In the genomic region with DNA sequence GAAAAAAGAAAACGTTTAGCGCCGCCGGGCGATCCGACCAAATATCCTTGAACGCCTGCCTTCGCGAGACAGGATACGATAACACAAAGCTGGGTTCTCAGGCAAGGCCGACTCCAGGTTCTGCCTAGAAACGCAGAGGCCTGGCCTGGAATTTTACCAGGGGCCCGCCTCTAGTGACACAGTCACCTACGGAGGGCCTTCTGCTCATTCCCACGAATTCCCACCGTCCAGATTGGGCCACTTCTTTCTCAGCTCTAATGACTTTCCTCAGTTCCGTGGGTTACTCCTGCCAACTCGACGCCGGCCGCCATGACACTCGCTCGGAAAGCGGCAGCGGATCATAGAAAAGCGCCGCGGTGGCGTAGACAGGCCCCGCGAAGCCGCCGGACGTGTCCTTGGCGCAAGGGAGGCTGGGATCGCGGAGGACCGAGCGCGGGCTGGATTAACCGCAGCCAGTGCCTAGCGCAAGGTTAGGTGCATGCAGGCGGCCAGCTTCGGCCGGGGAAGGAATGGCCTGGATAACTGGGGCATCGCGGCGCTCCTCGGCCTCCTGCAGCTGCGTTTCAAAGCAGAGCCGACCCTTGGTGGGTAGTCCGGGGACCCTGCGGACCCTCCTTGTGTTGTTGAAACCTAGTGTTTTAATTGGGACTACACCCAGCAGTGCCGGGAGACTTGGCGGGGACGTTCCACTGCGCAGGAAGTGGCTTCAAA, we compare ENCODE assay signal across 8 cellular contexts. TPM values are rescaled to one million over a fixed set of nuclear protein-coding genes. Genes with fewer than 3 reads are reported as not detected.
DNase-seq lines count a peak whose midpoint lies in the region; TF ChIP-seq lines count a peak whose summit lies in the region.

A gene (minus strand): TSS at position 340 of the 711 bp plus-strand sequence. CDS start 374 bp downstream, outside the sequence.

- peak within 1 kb of the TSS; percentile 92 for H3K9ac ChIP-seq in ES-I3 (ENCODE audit: low read depth, low read length)
- H3K9ac ChIP-seq in H9 (ENCODE audit: extremely low read depth, insufficient read length, low read length): peak within 1 kb of the TSS; percentile 96
- peak within 1 kb of the TSS; percentile 92 for H3K9ac ChIP-seq in neural progenitor cell

- no peak within 1 kb of the TSS for H2BK15ac ChIP-seq in H9 (ENCODE audit: low read depth, low read length)

- no peaks in the 10 kb centered on the region for H3K23me2 ChIP-seq in H9 (ENCODE audit: insufficient read length, low read depth, low read length, poor library complexity, severe bottlenecking)

- no peak within 1 kb of the TSS for H4K91ac ChIP-seq in H9 (ENCODE audit: insufficient read length, low read depth, low read length)

- no peaks in the 10 kb centered on the region for H3K79me1 ChIP-seq in H9 (ENCODE audit: insufficient read depth, low read depth, low read length, poor library complexity, severe bottlenecking)

- H3K27me3 ChIP-seq in H9 (ENCODE audit: insufficient read depth, low read length) (no peaks in the 10 kb centered on the region), MG63 (no peaks in the 10 kb centered on the region), neural progenitor cell (no peaks in the 10 kb centered on the region)

- H2AFZ ChIP-seq in H9 (ENCODE audit: low read length): no peak within 1 kb of the TSS
- H2AFZ ChIP-seq in neural progenitor cell (replicated peaks): peak within 1 kb of the TSS; percentile 78

- H3K27me3 Mint-ChIP-seq in H9 (ENCODE audit: low read depth) (no peaks in the 10 kb centered on the region), neural progenitor cell (ENCODE audit: insufficient read depth, low read depth) (no peaks in the 10 kb centered on the region)

- peaks cover 0 to 7% (median 0%) of the 10 kb centered on the region in 3 experiments; a peak in 2 of 7 replicates for H3K36me3 Mint-ChIP-seq in H9 (ENCODE audit: insufficient read depth in 1 of 3, low read depth in 3 of 3)
- peaks cover 5% of the 10 kb centered on the region for H3K36me3 Mint-ChIP-seq in neural progenitor cell

- no peak within 1 kb of the TSS for H2AK5ac ChIP-seq in H9 (ENCODE audit: insufficient read length, low read length)

- peaks cover 18% of the 10 kb centered on the region for H3F3A ChIP-seq in neural progenitor cell (ENCODE audit: low read depth)

- H3K56ac ChIP-seq in H9 (ENCODE audit: insufficient read length, low read depth, low read length): no peak within 1 kb of the TSS

- H2BK120ac ChIP-seq in H9 (ENCODE audit: low read depth, low read length, poor library complexity, severe bottlenecking): peak within 1 kb of the TSS; percentile 78

- no peak within 1 kb of the TSS for H3K23ac ChIP-seq in H9 (ENCODE audit: insufficient read length, low read depth, low read length)

- H3K18ac ChIP-seq in H9 (ENCODE audit: insufficient read length, low read depth, low read length): peak within 1 kb of the TSS; percentile 95

- no peak for TF ChIP-seq CTCF in H9 (conservative IDR thresholded peaks at IDR 0.05)
- no peak for TF ChIP-seq CTCF in foreskin fibroblast (IDR thresholded peaks at IDR 0.05; ENCODE audit: low read depth, low read length)
- TF ChIP-seq CTCF in neural progenitor cell (IDR thresholded peaks at IDR 0.05): no peak

- H3K4me3 Mint-ChIP-seq in H9 (peak within 1 kb of the TSS; percentile 92 to 96), neural progenitor cell (peak within 1 kb of the TSS; percentile 95)

- H3K4ac ChIP-seq in H9 (ENCODE audit: low read depth, low read length): peak within 1 kb of the TSS; percentile 15; the same call in 1 of the 2 replicates

- WGBS in H9 (ENCODE audit: extremely low coverage, insufficient read length, low lambda C conversion rate): no CpG with 5 or more reads among the region's 57 CpGs

- no peak within 1 kb of the TSS for H3T11ph ChIP-seq in H9 (ENCODE audit: low read length)

- H2BK12ac ChIP-seq in H9 (ENCODE audit: insufficient read length, low read depth, low read length): peak within 1 kb of the TSS; percentile 13

- H3K9me3 ChIP-seq in ES-I3 (ENCODE audit: control insufficient read depth, insufficient read depth, low read length) (no peaks in the 10 kb centered on the region), H9 (ENCODE audit: control insufficient read depth, low read depth, low read length) (no peaks in the 10 kb centered on the region), MG63 (no peaks in the 10 kb centered on the region), neural progenitor cell (ENCODE audit: low read depth) (no peaks in the 10 kb centered on the region)

- no peak within 1 kb of the TSS for H2BK20ac ChIP-seq in H9 (ENCODE audit: low read depth, low read length, poor library complexity, severe bottlenecking)

- H3K4me3 ChIP-seq in MG63: peak within 1 kb of the TSS; percentile 89
- peak within 1 kb of the TSS; percentile 87 to 96 for H3K4me3 ChIP-seq in foreskin fibroblast (ENCODE audit: low read depth in 1 of 2, low read length in 2 of 2)
- peak within 1 kb of the TSS; percentile 88 for H3K4me3 ChIP-seq in neural progenitor cell

- peak within 1 kb of the TSS; percentile 93 for H3K14ac ChIP-seq in H9 (ENCODE audit: insufficient read depth, low read length)

- H3K4me2 ChIP-seq in H9 (ENCODE audit: insufficient read depth, insufficient read length, low read length) (peak within 1 kb of the TSS; percentile 92), neural progenitor cell (peak within 1 kb of the TSS; percentile 96)

- H3K9me3 Mint-ChIP-seq in H9: no peaks in the 10 kb centered on the region; a peak in 1 of 5 replicates
- no peaks in the 10 kb centered on the region for H3K9me3 Mint-ChIP-seq in neural progenitor cell

- H3K4me1 ChIP-seq in ES-I3 (ENCODE audit: insufficient read depth, low read length): 0 out of 2 replicates have a peak, but pooled peaks cover 3% of the 10 kb centered on the region
- no peaks in the 10 kb centered on the region for H3K4me1 ChIP-seq in H9 (ENCODE audit: insufficient read depth, low read length)
- peaks cover 12% of the 10 kb centered on the region for H3K4me1 ChIP-seq in neural progenitor cell

- H3K27ac Mint-ChIP-seq in H9 (peak within 1 kb of the TSS; percentile 100), neural progenitor cell (peak within 1 kb of the TSS; percentile 98)

- H3K27ac ChIP-seq in H9 (ENCODE audit: insufficient read length, low read depth, low read length): peak within 1 kb of the TSS; percentile 88
- peak within 1 kb of the TSS; percentile 93 for H3K27ac ChIP-seq in neural progenitor cell

- H2BK5ac ChIP-seq in H9 (ENCODE audit: insufficient read length, low read length): peak within 1 kb of the TSS; percentile 68

- H3K4me1 Mint-ChIP-seq in H9 (peaks cover 16 to 18% of the 10 kb centered on the region in 2 experiments), neural progenitor cell (peaks cover 21% of the 10 kb centered on the region)

- peak; percentile 92 for DNase-seq in H9
- peak; percentile 93 for DNase-seq in MG63
- peak; percentile 89 for DNase-seq in SIG-M5 treated with dmso at 0.1 percent for 504 hours (lab: John Stamatoyannopoulos, UW; ENCODE audit: unreplicated experiment)
- peak; percentile 93 for DNase-seq in activated gamma-delta T cell treated with Interleukin-2 at 50 U/mL for 16 hours
- DNase-seq in foreskin fibroblast: peak; percentile 94 to 98
- peak; percentile 96 for DNase-seq in neural progenitor cell (ENCODE audit: low spot score)
- DNase-seq in stromal cell of bone marrow (ENCODE audit: low read depth): peak; percentile 85

- peak within 1 kb of the TSS; percentile 69 for H4K5ac ChIP-seq in H9 (ENCODE audit: insufficient read length, low read depth, low read length)

- peaks cover 16% of the 10 kb centered on the region; the same call in 1 of the 2 replicates for H3K79me2 ChIP-seq in H9 (ENCODE audit: insufficient read depth, low read length)
- H3K79me2 ChIP-seq in neural progenitor cell (ENCODE audit: low read depth): peaks cover 57% of the 10 kb centered on the region

- H4K20me1 ChIP-seq in H9 (ENCODE audit: control insufficient read depth, insufficient read depth, insufficient read length): no peaks in the 10 kb centered on the region
- peaks cover 8% of the 10 kb centered on the region for H4K20me1 ChIP-seq in neural progenitor cell (ENCODE audit: low read depth)

- H3K36me3 ChIP-seq in ES-I3 (ENCODE audit: insufficient read depth, low read length): no peaks in the 10 kb centered on the region
- peaks cover 4% of the 10 kb centered on the region for H3K36me3 ChIP-seq in MG63
- no peaks in the 10 kb centered on the region for H3K36me3 ChIP-seq in neural progenitor cell

- H4K8ac ChIP-seq in H9 (replicated peaks; ENCODE audit: insufficient read length, low read depth, low read length): no peak within 1 kb of the TSS

RNA-seq across cellular contexts. Expression of the gene that starts here (rescaled TPM):
- 28.8 and 33.5 TPM in 2 replicates for total RNA-seq in H9 (2021)
- 7.9 and 13.4 TPM in 2 replicates for total RNA-seq in MG63 (2014; rRNA removed; shearing (Covaris generic); ENCODE audit: low replicate concordance)
- total RNA-seq in neural progenitor cell (ENCODE audit: low replicate concordance): 23.2 and 28.4 TPM in 2 replicates

Comparison
In these comparisons a context has a peak if more than half of its experiments do, and no peak if none do; other contexts are left out.
1. Peak in every context shown above with its lines: DNase-seq, H3K4me3 ChIP-seq and H3K27ac ChIP-seq.